In genomic region chr6:157594292-157594691, GRCh38 we compare ENCODE assay signal across 25 cellular contexts.
"Had no signal": no experiment of that assay in that cellular context is flagged by ENCODE, and none has a peak within 500 bp of the region (broad histone marks: within the 10 kb centered on the region; RNA-seq: fewer than 3 reads in every experiment).

No MANE protein-coding gene starts in this region.

- H3K27ac Mint-ChIP-seq: activated CD8-positive, alpha-beta T cell treated with anti-CD3 and anti-CD28 coated beads for 36 hours; activated naive CD4-positive, alpha-beta T cell treated with anti-CD3 and anti-CD28 coated beads for 36 hours; activated naive CD8-positive, alpha-beta T cell; activated T-helper 17 cell treated with anti-CD3 and anti-CD28 coated beads, Interleukin-2, amount 50 U/mL, for 72 hours; brain had no signal

- DNase-seq: activated CD4-positive, CD25-positive, alpha-beta regulatory T cell; activated CD8-positive, alpha-beta T cell treated with anti-CD3 and anti-CD28 coated beads for 36 hours; activated gamma-delta T cell; activated naive CD4-positive, alpha-beta T cell treated with anti-CD3 and anti-CD28 coated beads for 36 hours; activated T-cell treated with anti-CD3 and anti-CD28 coated beads for 4 hours; amygdala; Kasumi-1; NCI-H1105 treated with DMSO at 0.1 percent for 48 hours; NCI-H1436 treated with DMSO at 0.1 percent for 48 hours; NCI-H187; NCI-H2081; NCI-H446; NCI-H524; NCI-H82; Right ventricle myocardium superior; SJCRH30; SK-N-SH; T-helper 1 cell had no signal

- H3K27me3 Mint-ChIP-seq: activated CD8-positive, alpha-beta T cell treated with anti-CD3 and anti-CD28 coated beads for 36 hours; activated naive CD8-positive, alpha-beta T cell; activated T-helper 17 cell treated with anti-CD3 and anti-CD28 coated beads, Interleukin-2, amount 50 U/mL, for 72 hours; central memory CD8-positive, alpha-beta T cell had no signal

- H3K4me2 ChIP-seq: SK-N-SH had no signal

- H3K9me3 ChIP-seq: SK-N-SH had no signal

- H3K9ac ChIP-seq: SK-N-SH had no signal

- H3K36me3 ChIP-seq: SJCRH30 had no signal

- H3K27ac ChIP-seq: RWPE1, SJCRH30, VCaP had no signal

- H3K4me3 Mint-ChIP-seq: activated CD8-positive, alpha-beta T cell treated with anti-CD3 and anti-CD28 coated beads for 36 hours; activated naive CD4-positive, alpha-beta T cell treated with anti-CD3 and anti-CD28 coated beads for 36 hours; activated naive CD8-positive, alpha-beta T cell; activated T-helper 17 cell treated with anti-CD3 and anti-CD28 coated beads, Interleukin-2, amount 50 U/mL, for 72 hours; brain; central memory CD8-positive, alpha-beta T cell had no signal

- FAIRE-seq: astrocyte had no signal

- H3K27me3 ChIP-seq: SJCRH30 had no signal

- H3K4me3 ChIP-seq: SJCRH30 had no signal
